ENCODE assay signal across 1 cellular context in the genomic region with DNA sequence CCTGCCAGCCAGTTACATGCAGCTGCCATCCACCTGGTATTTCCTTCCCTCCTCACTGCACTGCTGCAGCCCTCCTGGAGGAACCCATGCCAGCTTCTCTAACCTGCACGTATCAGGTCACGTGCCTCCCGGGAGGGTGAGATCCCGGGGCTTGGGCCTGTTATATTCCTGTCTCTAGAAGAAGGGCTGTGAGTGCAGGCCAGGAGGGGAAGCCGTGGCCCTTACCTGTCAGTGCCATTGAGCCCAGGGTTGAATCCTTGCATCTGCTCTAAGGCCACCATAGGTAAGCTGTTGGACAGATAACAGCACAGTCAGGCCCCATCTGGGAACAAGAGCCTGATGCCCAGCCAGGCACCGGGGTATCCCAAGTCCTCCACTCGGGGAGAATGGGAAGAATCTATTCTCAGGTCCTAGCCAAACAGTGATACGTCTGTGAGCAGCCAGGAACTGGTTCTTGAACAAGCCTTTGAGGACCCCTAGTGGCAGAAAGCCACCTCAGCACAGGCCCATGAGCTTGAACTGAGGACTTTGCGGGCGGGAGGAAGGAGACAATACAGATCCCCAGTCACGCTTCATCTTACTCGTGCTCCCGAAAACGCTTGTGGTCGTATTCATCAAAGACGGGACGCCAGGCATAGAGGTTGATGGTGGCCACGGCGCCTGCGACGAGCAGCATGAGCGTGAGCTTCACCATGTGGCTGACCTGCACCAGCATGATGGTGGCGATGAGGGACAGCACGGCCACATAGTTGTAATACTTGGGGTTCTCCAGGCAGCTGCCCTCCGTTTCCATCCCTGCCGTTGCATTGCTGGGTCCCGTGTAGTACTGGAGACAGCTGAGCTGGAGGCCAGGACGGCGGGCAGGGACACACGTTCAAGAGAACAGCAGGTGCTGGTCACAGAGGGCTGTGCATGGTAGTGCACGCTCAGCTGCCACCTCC.
TF ChIP-seq lines count a peak whose summit lies in the region.

No MANE protein-coding gene starts in this region.

TF ChIP-seq in HepG2, 621 proteins besides CTCF, POLR2A, EP300 and RAD21 (continued from another document and continues in another):
- no peak for TF ChIP-seq MTF2 (CRISPR knock-in tag; IDR thresholded peaks at IDR 0.05; ENCODE audit: borderline replicate concordance)
- TF ChIP-seq, protein P1, sequence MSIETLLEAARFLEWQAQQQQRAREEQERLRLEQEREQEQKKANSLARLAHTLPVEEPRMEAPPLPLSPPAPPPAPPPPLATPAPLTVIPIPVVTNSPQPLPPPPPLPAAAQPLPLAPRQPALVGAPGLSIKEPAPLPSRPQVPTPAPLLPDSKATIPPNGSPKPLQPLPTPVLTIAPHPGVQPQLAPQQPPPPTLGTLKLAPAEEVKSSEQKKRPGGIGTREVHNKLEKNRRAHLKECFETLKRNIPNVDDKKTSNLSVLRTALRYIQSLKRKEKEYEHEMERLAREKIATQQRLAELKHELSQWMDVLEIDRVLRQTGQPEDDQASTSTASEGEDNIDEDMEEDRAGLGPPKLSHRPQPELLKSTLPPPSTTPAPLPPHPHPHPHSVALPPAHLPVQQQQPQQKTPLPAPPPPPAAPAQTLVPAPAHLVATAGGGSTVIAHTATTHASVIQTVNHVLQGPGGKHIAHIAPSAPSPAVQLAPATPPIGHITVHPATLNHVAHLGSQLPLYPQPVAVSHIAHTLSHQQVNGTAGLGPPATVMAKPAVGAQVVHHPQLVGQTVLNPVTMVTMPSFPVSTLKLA (IDR thresholded peaks at IDR 0.05) = no peak
- no peak for TF ChIP-seq CCAR2 (optimal IDR thresholded peaks at IDR 0.05; ENCODE audit: low read depth, low read length)
- peak; percentile 39; the same call in 1 of the 2 replicates for TF ChIP-seq ZSCAN31 (CRISPR knock-in tag; IDR thresholded peaks at IDR 0.05; ENCODE audit: low read depth)
- no peak for TF ChIP-seq CCDC6 (CRISPR knock-in tag; IDR thresholded peaks at IDR 0.05)
- TF ChIP-seq, protein P2, sequence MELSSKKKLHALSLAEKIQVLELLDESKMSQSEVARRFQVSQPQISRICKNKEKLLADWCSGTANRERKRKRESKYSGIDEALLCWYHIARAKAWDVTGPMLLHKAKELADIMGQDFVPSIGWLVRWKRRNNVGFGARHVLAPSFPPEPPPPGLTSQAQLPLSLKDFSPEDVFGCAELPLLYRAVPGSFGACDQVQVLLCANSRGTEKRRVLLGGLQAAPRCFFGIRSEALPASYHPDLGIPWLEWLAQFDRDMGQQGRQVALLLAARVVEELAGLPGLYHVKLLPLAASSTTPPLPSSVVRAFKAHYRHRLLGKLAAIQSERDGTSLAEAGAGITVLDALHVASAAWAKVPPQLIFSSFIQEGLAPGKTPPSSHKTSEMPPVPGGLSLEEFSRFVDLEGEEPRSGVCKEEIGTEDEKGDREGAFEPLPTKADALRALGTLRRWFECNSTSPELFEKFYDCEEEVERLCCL (CRISPR knock-in tag; IDR thresholded peaks at IDR 0.05; ENCODE audit: borderline replicate concordance) = no peak
- no peak for TF ChIP-seq JUNB (CRISPR knock-in tag; IDR thresholded peaks at IDR 0.05; ENCODE audit: borderline replicate concordance)
- TF ChIP-seq, protein P3, sequence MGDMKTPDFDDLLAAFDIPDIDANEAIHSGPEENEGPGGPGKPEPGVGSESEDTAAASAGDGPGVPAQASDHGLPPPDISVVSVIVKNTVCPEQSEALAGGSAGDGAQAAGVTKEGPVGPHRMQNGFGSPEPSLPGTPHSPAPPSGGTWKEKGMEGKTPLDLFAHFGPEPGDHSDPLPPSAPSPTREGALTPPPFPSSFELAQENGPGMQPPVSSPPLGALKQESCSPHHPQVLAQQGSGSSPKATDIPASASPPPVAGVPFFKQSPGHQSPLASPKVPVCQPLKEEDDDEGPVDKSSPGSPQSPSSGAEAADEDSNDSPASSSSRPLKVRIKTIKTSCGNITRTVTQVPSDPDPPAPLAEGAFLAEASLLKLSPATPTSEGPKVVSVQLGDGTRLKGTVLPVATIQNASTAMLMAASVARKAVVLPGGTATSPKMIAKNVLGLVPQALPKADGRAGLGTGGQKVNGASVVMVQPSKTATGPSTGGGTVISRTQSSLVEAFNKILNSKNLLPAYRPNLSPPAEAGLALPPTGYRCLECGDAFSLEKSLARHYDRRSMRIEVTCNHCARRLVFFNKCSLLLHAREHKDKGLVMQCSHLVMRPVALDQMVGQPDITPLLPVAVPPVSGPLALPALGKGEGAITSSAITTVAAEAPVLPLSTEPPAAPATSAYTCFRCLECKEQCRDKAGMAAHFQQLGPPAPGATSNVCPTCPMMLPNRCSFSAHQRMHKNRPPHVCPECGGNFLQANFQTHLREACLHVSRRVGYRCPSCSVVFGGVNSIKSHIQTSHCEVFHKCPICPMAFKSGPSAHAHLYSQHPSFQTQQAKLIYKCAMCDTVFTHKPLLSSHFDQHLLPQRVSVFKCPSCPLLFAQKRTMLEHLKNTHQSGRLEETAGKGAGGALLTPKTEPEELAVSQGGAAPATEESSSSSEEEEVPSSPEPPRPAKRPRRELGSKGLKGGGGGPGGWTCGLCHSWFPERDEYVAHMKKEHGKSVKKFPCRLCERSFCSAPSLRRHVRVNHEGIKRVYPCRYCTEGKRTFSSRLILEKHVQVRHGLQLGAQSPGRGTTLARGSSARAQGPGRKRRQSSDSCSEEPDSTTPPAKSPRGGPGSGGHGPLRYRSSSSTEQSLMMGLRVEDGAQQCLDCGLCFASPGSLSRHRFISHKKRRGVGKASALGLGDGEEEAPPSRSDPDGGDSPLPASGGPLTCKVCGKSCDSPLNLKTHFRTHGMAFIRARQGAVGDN (CRISPR knock-in tag; IDR thresholded peaks at IDR 0.05) = peak; percentile 86
- 0 out of 2 replicates have a peak, but pooled peaks have one; percentile 23 for TF ChIP-seq ZNF589 (CRISPR knock-in tag; conservative IDR thresholded peaks at IDR 0.05)
- TF ChIP-seq, protein P4, sequence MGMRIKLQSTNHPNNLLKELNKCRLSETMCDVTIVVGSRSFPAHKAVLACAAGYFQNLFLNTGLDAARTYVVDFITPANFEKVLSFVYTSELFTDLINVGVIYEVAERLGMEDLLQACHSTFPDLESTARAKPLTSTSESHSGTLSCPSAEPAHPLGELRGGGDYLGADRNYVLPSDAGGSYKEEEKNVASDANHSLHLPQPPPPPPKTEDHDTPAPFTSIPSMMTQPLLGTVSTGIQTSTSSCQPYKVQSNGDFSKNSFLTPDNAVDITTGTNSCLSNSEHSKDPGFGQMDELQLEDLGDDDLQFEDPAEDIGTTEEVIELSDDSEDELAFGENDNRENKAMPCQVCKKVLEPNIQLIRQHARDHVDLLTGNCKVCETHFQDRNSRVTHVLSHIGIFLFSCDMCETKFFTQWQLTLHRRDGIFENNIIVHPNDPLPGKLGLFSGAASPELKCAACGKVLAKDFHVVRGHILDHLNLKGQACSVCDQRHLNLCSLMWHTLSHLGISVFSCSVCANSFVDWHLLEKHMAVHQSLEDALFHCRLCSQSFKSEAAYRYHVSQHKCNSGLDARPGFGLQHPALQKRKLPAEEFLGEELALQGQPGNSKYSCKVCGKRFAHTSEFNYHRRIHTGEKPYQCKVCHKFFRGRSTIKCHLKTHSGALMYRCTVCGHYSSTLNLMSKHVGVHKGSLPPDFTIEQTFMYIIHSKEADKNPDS (CRISPR knock-in tag; IDR thresholded peaks at IDR 0.05) = no peak
- TF ChIP-seq, protein P5, sequence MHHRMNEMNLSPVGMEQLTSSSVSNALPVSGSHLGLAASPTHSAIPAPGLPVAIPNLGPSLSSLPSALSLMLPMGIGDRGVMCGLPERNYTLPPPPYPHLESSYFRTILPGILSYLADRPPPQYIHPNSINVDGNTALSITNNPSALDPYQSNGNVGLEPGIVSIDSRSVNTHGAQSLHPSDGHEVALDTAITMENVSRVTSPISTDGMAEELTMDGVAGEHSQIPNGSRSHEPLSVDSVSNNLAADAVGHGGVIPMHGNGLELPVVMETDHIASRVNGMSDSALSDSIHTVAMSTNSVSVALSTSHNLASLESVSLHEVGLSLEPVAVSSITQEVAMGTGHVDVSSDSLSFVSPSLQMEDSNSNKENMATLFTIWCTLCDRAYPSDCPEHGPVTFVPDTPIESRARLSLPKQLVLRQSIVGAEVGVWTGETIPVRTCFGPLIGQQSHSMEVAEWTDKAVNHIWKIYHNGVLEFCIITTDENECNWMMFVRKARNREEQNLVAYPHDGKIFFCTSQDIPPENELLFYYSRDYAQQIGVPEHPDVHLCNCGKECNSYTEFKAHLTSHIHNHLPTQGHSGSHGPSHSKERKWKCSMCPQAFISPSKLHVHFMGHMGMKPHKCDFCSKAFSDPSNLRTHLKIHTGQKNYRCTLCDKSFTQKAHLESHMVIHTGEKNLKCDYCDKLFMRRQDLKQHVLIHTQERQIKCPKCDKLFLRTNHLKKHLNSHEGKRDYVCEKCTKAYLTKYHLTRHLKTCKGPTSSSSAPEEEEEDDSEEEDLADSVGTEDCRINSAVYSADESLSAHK (CRISPR knock-in tag; IDR thresholded peaks at IDR 0.05; ENCODE audit: borderline replicate concordance) = no peak
- TF ChIP-seq, protein P6, sequence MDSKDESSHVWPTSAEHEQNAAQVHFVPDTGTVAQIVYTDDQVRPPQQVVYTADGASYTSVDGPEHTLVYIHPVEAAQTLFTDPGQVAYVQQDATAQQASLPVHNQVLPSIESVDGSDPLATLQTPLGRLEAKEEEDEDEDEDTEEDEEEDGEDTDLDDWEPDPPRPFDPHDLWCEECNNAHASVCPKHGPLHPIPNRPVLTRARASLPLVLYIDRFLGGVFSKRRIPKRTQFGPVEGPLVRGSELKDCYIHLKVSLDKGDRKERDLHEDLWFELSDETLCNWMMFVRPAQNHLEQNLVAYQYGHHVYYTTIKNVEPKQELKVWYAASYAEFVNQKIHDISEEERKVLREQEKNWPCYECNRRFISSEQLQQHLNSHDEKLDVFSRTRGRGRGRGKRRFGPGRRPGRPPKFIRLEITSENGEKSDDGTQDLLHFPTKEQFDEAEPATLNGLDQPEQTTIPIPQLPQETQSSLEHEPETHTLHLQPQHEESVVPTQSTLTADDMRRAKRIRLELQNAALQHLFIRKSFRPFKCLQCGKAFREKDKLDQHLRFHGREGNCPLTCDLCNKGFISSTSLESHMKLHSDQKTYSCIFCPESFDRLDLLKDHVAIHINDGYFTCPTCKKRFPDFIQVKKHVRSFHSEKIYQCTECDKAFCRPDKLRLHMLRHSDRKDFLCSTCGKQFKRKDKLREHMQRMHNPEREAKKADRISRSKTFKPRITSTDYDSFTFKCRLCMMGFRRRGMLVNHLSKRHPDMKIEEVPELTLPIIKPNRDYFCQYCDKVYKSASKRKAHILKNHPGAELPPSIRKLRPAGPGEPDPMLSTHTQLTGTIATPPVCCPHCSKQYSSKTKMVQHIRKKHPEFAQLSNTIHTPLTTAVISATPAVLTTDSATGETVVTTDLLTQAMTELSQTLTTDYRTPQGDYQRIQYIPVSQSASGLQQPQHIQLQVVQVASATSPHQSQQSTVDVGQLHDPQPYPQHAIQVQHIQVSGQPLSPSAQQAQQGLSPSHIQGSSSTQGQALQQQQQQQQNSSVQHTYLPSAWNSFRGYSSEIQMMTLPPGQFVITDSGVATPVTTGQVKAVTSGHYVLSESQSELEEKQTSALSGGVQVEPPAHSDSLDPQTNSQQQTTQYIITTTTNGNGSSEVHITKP (CRISPR knock-in tag; IDR thresholded peaks at IDR 0.05; ENCODE audit: low read depth) = 0 out of 2 replicates have a peak, but pooled peaks have one; percentile 27
- TF ChIP-seq, protein P7, sequence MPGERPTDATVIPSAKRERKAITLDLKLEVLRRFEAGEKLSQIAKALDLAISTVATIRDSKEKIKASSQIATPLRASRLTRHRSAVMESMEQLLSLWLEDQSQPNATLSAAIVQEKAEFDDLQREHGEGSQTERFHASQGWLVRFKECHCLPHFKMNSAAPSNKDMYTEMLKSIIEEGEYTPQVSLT (CRISPR knock-in tag; IDR thresholded peaks at IDR 0.05; ENCODE audit: borderline replicate concordance, low read depth) = no peak
- no peak for TF ChIP-seq JARID2 (CRISPR knock-in tag; IDR thresholded peaks at IDR 0.05; ENCODE audit: insufficient replicate concordance)
- TF ChIP-seq HOXD1 (CRISPR knock-in tag; IDR thresholded peaks at IDR 0.05) = no peak
- no peak for TF ChIP-seq HNRNPK (IDR thresholded peaks at IDR 0.05; ENCODE audit: low read depth, low read length, poor library complexity, severe bottlenecking)
- TF ChIP-seq MBD4 (IDR thresholded peaks at IDR 0.05; ENCODE audit: borderline replicate concordance, low read length) = no peak
- TF ChIP-seq ZNF335 (CRISPR knock-in tag; IDR thresholded peaks at IDR 0.05) = no peak
- TF ChIP-seq, protein P8, sequence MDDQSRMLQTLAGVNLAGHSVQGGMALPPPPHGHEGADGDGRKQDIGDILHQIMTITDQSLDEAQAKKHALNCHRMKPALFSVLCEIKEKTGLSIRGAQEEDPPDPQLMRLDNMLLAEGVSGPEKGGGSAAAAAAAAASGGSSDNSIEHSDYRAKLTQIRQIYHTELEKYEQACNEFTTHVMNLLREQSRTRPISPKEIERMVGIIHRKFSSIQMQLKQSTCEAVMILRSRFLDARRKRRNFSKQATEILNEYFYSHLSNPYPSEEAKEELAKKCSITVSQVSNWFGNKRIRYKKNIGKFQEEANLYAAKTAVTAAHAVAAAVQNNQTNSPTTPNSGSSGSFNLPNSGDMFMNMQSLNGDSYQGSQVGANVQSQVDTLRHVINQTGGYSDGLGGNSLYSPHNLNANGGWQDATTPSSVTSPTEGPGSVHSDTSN (CRISPR knock-in tag; IDR thresholded peaks at IDR 0.05; ENCODE audit: borderline replicate concordance) = no peak
- TF ChIP-seq, protein P9, sequence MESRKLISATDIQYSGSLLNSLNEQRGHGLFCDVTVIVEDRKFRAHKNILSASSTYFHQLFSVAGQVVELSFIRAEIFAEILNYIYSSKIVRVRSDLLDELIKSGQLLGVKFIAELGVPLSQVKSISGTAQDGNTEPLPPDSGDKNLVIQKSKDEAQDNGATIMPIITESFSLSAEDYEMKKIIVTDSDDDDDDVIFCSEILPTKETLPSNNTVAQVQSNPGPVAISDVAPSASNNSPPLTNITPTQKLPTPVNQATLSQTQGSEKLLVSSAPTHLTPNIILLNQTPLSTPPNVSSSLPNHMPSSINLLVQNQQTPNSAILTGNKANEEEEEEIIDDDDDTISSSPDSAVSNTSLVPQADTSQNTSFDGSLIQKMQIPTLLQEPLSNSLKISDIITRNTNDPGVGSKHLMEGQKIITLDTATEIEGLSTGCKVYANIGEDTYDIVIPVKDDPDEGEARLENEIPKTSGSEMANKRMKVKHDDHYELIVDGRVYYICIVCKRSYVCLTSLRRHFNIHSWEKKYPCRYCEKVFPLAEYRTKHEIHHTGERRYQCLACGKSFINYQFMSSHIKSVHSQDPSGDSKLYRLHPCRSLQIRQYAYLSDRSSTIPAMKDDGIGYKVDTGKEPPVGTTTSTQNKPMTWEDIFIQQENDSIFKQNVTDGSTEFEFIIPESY (CRISPR knock-in tag; IDR thresholded peaks at IDR 0.05) = no peak
- TF ChIP-seq, protein P10, sequence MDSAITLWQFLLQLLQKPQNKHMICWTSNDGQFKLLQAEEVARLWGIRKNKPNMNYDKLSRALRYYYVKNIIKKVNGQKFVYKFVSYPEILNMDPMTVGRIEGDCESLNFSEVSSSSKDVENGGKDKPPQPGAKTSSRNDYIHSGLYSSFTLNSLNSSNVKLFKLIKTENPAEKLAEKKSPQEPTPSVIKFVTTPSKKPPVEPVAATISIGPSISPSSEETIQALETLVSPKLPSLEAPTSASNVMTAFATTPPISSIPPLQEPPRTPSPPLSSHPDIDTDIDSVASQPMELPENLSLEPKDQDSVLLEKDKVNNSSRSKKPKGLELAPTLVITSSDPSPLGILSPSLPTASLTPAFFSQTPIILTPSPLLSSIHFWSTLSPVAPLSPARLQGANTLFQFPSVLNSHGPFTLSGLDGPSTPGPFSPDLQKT (CRISPR knock-in tag; IDR thresholded peaks at IDR 0.05; ENCODE audit: borderline replicate concordance) = no peak
- TF ChIP-seq PPARG (CRISPR knock-in tag; conservative IDR thresholded peaks at IDR 0.05) = peak; percentile 39; the same call in 1 of the 2 replicates
- TF ChIP-seq ZNF382 (CRISPR knock-in tag; IDR thresholded peaks at IDR 0.05; ENCODE audit: borderline replicate concordance) = no peak
- TF ChIP-seq NBN (conservative IDR thresholded peaks at IDR 0.05) = no peak
- TF ChIP-seq DNMT3B (CRISPR knock-in tag; conservative IDR thresholded peaks at IDR 0.05) = no peak
